In the genomic region with DNA sequence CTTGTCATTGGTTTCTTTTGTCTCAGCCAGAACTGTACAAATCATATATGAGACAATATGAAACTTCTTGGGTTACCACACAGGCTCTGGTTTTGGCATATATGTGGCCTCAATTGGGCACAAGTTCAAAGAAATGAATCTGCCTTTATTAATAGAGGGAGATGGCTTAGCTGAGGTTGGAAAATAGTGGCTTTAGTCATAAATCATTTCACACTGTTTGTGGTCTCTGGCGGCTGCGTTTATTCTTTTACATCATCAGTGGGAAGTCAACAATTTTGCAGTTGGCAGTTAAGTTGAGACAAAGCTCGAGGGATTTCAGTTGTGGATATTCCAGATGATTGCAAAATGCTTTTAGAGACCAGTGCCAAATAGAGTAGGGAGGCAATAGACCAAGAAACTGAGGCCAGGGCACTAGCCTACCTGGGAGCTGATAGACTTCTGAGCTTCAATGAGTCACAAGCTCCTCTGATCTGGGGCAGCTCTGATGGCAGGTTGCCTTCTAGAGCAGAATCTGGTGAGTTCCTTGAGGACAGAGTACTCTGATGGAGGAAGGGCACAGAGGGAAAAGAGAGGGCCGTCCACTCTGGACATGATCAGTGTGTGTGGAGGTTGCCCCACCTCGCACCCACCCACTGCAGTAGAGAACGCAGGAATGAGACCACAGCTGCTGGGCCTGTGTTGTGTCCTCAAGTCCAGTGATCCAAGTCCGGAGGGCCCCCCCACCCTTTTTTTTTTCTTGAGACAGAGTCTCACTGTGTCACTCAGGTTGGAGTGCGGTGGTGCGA, we compare ENCODE assay signal across 1 cellular context.
TF ChIP-seq lines count a peak whose summit lies in the region.

No MANE protein-coding gene starts in this region.

TF ChIP-seq in HepG2, 621 proteins besides CTCF, POLR2A, EP300 and RAD21 (continued from another document):
- TF ChIP-seq ELK4 (CRISPR knock-in tag; IDR thresholded peaks at IDR 0.05; ENCODE audit: borderline replicate concordance) (no peak), HMG20B (CRISPR knock-in tag; conservative IDR thresholded peaks at IDR 0.05) (no peak), ZNF354B (CRISPR knock-in tag; IDR thresholded peaks at IDR 0.05) (no peak), SP140L (CRISPR knock-in tag; IDR thresholded peaks at IDR 0.05; ENCODE audit: borderline replicate concordance) (no peak), SAFB2 (CRISPR knock-in tag; IDR thresholded peaks at IDR 0.05; ENCODE audit: borderline replicate concordance, low read depth) (no peak), CCAR2 (optimal IDR thresholded peaks at IDR 0.05; ENCODE audit: low read depth, low read length) (no peak), POGK (CRISPR knock-in tag; conservative IDR thresholded peaks at IDR 0.05) (no peak), ZNF567 (CRISPR knock-in tag; IDR thresholded peaks at IDR 0.05; ENCODE audit: borderline replicate concordance) (no peak), SMC3 (IDR thresholded peaks at IDR 0.05; ENCODE audit: low read length) (no peak)
- TF ChIP-seq, protein P1, sequence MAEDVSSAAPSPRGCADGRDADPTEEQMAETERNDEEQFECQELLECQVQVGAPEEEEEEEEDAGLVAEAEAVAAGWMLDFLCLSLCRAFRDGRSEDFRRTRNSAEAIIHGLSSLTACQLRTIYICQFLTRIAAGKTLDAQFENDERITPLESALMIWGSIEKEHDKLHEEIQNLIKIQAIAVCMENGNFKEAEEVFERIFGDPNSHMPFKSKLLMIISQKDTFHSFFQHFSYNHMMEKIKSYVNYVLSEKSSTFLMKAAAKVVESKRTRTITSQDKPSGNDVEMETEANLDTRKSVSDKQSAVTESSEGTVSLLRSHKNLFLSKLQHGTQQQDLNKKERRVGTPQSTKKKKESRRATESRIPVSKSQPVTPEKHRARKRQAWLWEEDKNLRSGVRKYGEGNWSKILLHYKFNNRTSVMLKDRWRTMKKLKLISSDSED (CRISPR knock-in tag; IDR thresholded peaks at IDR 0.05) = no peak
